ENCODE assay signal across 7 cellular contexts in the genomic region with DNA sequence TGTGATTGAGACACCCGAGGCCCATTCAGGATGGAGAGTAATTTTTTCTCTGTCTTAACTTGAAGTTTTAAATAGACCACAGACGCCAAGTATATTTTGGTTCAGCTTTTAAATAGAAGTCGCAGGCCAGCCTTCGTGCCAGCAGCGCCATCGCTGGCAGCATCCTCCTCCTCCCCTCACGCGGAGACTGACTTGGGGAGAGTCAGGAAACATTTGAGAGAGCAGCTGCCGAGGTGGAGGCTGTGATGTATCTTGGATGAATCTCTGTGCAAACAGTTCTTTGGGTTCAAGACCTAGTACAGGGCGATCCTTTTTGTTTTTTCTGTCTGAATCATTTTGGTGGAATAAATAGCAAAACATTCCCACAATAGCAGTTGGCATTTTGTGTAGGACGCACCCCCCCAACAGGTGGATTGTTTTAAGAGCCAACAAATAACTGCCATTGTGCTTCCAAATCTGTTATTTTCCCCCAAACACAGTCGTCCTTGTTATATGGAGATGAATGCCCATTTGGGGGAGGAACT. TPM values are rescaled to one million over a fixed set of nuclear protein-coding genes. Genes with fewer than 3 reads are reported as not detected.
A peak's percentile ranks its signal among the peaks of the same experiment; 100 is the strongest.
DNase-seq lines count a peak whose midpoint lies in the region; FAIRE-seq and TF ChIP-seq lines count a peak whose summit lies in the region.

No MANE protein-coding gene starts in this region.

- no peaks in the 10 kb centered on the region for H3K27me3 ChIP-seq in MM.1S (replicated peaks; ENCODE audit: insufficient read depth, low read length)

- POLR2A ChIA-PET in activated CD4-positive, alpha-beta T cell treated with anti-CD3 and anti-CD28 coated beads, Interleukin-2, amount 10 ng/mL, durations not matched to agents 7 days and 5 days (lab: Charles Lee): no interaction called here

- peak overlapping the region; percentile 97 for H2AFZ ChIP-seq in MM.1S (ENCODE audit: low read length)

- peak overlapping the region; percentile 83 for H3K9ac ChIP-seq in MM.1S (ENCODE audit: low read length)

- peaks cover 24% of the 10 kb centered on the region for H3K4me1 Mint-ChIP-seq in activated CD4-positive, alpha-beta T cell treated with anti-CD3 and anti-CD28 coated beads, Interleukin-2, amount 10 ng/mL, durations not matched to agents 7 days and 5 days

- peak overlapping the region; percentile 80 for H3K4me3 ChIP-seq in GM12865 (ENCODE audit: low read depth, low read length)
- peak overlapping the region; percentile 74 for H3K4me3 ChIP-seq in MM.1S (ENCODE audit: low read length)

- no peaks in the 10 kb centered on the region for H3K9me3 Mint-ChIP-seq in activated CD4-positive, alpha-beta T cell treated with anti-CD3 and anti-CD28 coated beads, Interleukin-2, amount 10 ng/mL, durations not matched to agents 7 days and 5 days

- no peak for FAIRE-seq in D721Med (lab: Jason Lieb, UNC)

- 0 out of 2 replicates have a peak, but pooled peaks cover 3% of the 10 kb centered on the region for H3K79me2 ChIP-seq in MM.1S (ENCODE audit: low read length)

- CTCF ChIA-PET in activated CD4-positive, alpha-beta T cell treated with anti-CD3 and anti-CD28 coated beads, Interleukin-2, amount 10 ng/mL, durations not matched to agents 7 days and 5 days (lab: Charles Lee): interaction anchor here (0.8 to 2.0 kb wide), 3 partner anchors 9 to 520 kb away, joined by 4 to 5 read pairs (median 5); no protein-coding TSS in a partner anchor

- peaks cover 13% of the 10 kb centered on the region for H3K4me1 ChIP-seq in MM.1S (ENCODE audit: low read length)

- no peaks in the 10 kb centered on the region for H3K9me3 ChIP-seq in MM.1S (replicated peaks; ENCODE audit: insufficient read depth, low read length)

- peak; percentile 53 for DNase-seq in GM12865 (ENCODE audit: low read depth)
- DNase-seq in MM.1S: peak; percentile 67
- peak; percentile 55 for DNase-seq in activated CD4-positive, alpha-beta T cell treated with anti-CD3 and anti-CD28 coated beads, Interleukin-2, amount 10 ng/mL, durations not matched to agents 7 days and 5 days
- peak; percentile 21 for DNase-seq in effector CD4-positive, alpha-beta T cell
- DNase-seq in lung microvascular endothelial cell (ENCODE audit: low read depth in 2 of 2): peak; percentile 4 to 8
- DNase-seq in stimulated activated CD8-positive, alpha-beta memory T cell treated with anti-CD3 and anti-CD28 coated beads, Interleukin-2, amount 100 ng/mL, for 48 hours (ENCODE audit: low read depth in 2 of 2): peak; percentile 7 to 14
- no peak for DNase-seq in D721Med (ENCODE audit: insufficient read length, low spot score)

- H3K27ac Mint-ChIP-seq in activated CD4-positive, alpha-beta T cell treated with anti-CD3 and anti-CD28 coated beads, Interleukin-2, amount 10 ng/mL, durations not matched to agents 7 days and 5 days: peak overlapping the region; percentile 97

- peaks cover 14% of the 10 kb centered on the region for H3F3A ChIP-seq in MM.1S (ENCODE audit: insufficient read depth, low read length)

- peaks cover 10% of the 10 kb centered on the region for H3K36me3 Mint-ChIP-seq in activated CD4-positive, alpha-beta T cell treated with anti-CD3 and anti-CD28 coated beads, Interleukin-2, amount 10 ng/mL, durations not matched to agents 7 days and 5 days (ENCODE audit: low read depth)

- H3K9me2 ChIP-seq in MM.1S (replicated peaks; ENCODE audit: insufficient read depth, low read length): no peaks in the 10 kb centered on the region

- H3K4me2 ChIP-seq in MM.1S (ENCODE audit: low read depth, low read length): peak overlapping the region; percentile 83

- H3K27ac ChIP-seq in MM.1S (ENCODE audit: low read length): peak overlapping the region; percentile 81

- no peaks in the 10 kb centered on the region for H3K27me3 Mint-ChIP-seq in activated CD4-positive, alpha-beta T cell treated with anti-CD3 and anti-CD28 coated beads, Interleukin-2, amount 10 ng/mL, durations not matched to agents 7 days and 5 days

- H4K20me1 ChIP-seq in MM.1S (ENCODE audit: insufficient read depth, low read length): no peaks in the 10 kb centered on the region

- no peak for TF ChIP-seq CTCF in GM12865 (IDR thresholded peaks at IDR 0.05; ENCODE audit: insufficient read depth, low read depth, low read length, missing control alignments)
- TF ChIP-seq CTCF in MM.1S (IDR thresholded peaks at IDR 0.05; ENCODE audit: low read length): peak; percentile 22
- TF ChIP-seq CTCF in D721Med (IDR thresholded peaks at IDR 0.05; ENCODE audit: insufficient read depth, missing control alignments): no peak

- peak overlapping the region; percentile 83 for H3K4me3 Mint-ChIP-seq in activated CD4-positive, alpha-beta T cell treated with anti-CD3 and anti-CD28 coated beads, Interleukin-2, amount 10 ng/mL, durations not matched to agents 7 days and 5 days

- H3K36me3 ChIP-seq in MM.1S (replicated peaks; ENCODE audit: insufficient read depth, low read length): no peaks in the 10 kb centered on the region

RNA-seq across cellular contexts. Expression of a gene that starts 0.9 kb away (rescaled TPM):
- 10 to 100 TPM; 12.3 to 12.5 TPM for total RNA-seq in activated CD4-positive, alpha-beta T cell treated with anti-CD3 and anti-CD28 coated beads, Interleukin-2, amount 10 ng/mL, durations not matched to agents 7 days and 5 days
- 0.22 and 0.60 TPM in 2 replicates for total RNA-seq in lung microvascular endothelial cell
